Comparison of ENCODE assay signal across 15 cellular contexts in the genomic region with DNA sequence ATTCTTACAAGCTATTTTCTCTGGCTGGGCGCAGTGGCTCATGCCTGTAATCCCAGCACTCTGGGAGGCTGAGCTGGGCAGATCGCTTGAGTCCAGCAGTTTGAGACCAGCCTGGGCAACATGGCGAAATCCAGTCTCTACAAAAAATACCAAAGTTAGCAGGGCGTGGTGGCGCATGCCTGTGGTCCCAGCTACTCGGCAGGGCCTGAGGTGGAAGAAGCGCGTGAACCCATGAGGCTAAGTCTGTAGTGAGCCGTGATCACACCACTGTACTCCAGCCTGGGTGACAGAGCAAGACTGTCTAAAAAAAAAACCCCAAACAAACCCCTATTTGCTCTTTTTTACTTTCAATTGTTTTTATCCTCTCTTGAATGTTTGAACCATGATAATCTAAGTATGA. TPM values are rescaled to one million over a fixed set of nuclear protein-coding genes. Genes with fewer than 3 reads are reported as not detected.
DNase-seq lines count a peak whose midpoint lies in the region; ATAC-seq and TF ChIP-seq lines count a peak whose summit lies in the region.
"Had no signal": no experiment of that assay in that cellular context is flagged by ENCODE, and none has a peak within 500 bp of the region (broad histone marks: within the 10 kb centered on the region; RNA-seq: fewer than 3 reads in every experiment).

No MANE protein-coding gene starts in this region.

- no peaks in the 10 kb centered on the region for H3K79me2 ChIP-seq in trophoblast cell (ENCODE audit: control insufficient read depth, insufficient read depth, low read length, poor library complexity)

- H2BK12ac ChIP-seq in trophoblast cell (ENCODE audit: low read length): no peak overlapping the region

- H3K36me3 ChIP-seq in trophoblast cell (ENCODE audit: control insufficient read depth in 1 of 2, insufficient read depth in 2 of 2, low read length in 2 of 2): peaks cover 12 to 17% of the 10 kb centered on the region in 2 experiments

- no peak overlapping the region for H3K18ac ChIP-seq in trophoblast cell (ENCODE audit: low read length)

- H3K9ac ChIP-seq in trophoblast cell (ENCODE audit: low read length): no peak overlapping the region
- H3K9ac ChIP-seq: GM23248 had no signal

- H3K79me1 ChIP-seq in trophoblast cell (ENCODE audit: low read length): no peaks in the 10 kb centered on the region

- no peak for ATAC-seq in GM18867 (IDR thresholded peaks at IDR 0.05; ENCODE audit: unreplicated experiment)
- no peak for ATAC-seq in GM21367 (IDR thresholded peaks at IDR 0.05; ENCODE audit: unreplicated experiment)
- ATAC-seq in HG02623 (IDR thresholded peaks at IDR 0.05; ENCODE audit: unreplicated experiment): no peak
- ATAC-seq: GM12878 had no signal

- H3K27me3 ChIP-seq in trophoblast cell (ENCODE audit: insufficient read depth, low read length): no peaks in the 10 kb centered on the region

- no peak overlapping the region for H2AK5ac ChIP-seq in trophoblast cell (ENCODE audit: low read length)

- no peak overlapping the region for H3K4me3 ChIP-seq in trophoblast cell (ENCODE audit: low read depth, low read length)
- H3K4me3 ChIP-seq: A549, GM12878, GM23248 had no signal

- H4K8ac ChIP-seq in trophoblast cell (ENCODE audit: low read depth, low read length): no peak overlapping the region

- no peak overlapping the region for H4K91ac ChIP-seq in trophoblast cell (ENCODE audit: low read depth, low read length)

- H3K27ac ChIP-seq in RWPE1: peak overlapping the region; percentile 54
- peak overlapping the region; percentile 18 for H3K27ac ChIP-seq in epithelial cell of prostate
- no peak overlapping the region for H3K27ac ChIP-seq in trophoblast cell (ENCODE audit: low read depth, low read length)
- H3K27ac ChIP-seq: GM23248 had no signal

- no peak overlapping the region for H3K23ac ChIP-seq in trophoblast cell (ENCODE audit: low read length)

- TF ChIP-seq CTCF in RWPE1 (conservative IDR thresholded peaks at IDR 0.05; ENCODE audit: low read depth): no peak

- H3K4me1 ChIP-seq in trophoblast cell (ENCODE audit: control insufficient read depth in 1 of 2, insufficient read depth in 2 of 2, low read length in 2 of 2): peaks cover 2 to 3% of the 10 kb centered on the region in 2 experiments

- DNase-seq in EL: peak; percentile 11
- no peak for DNase-seq in RWPE1 (ENCODE audit: low spot score)
- DNase-seq in epithelial cell of prostate (ENCODE audit: low read depth, low spot score): no peak
- DNase-seq in trophoblast cell: peak; percentile 57 to 65
- DNase-seq: COR-L47, GM23248, HFFc6, NCI-H1436, NCI-H2081, NCI-H524 had no signal

- no peak overlapping the region for H3K4me2 ChIP-seq in trophoblast cell (ENCODE audit: low read length)
- H3K4me2 ChIP-seq: A549 had no signal

- H2BK5ac ChIP-seq in trophoblast cell (ENCODE audit: low read depth, low read length, poor library complexity): no peak overlapping the region

- CTCF ChIA-PET in RWPE1 (lab: Yijun Ruan, JAX): interaction anchor here (0.5 to 0.7 kb wide), 2 partner anchors 106 to 244 kb away, joined by 3 to 4 read pairs; no protein-coding TSS in a partner anchor

- no peak overlapping the region for H4K12ac ChIP-seq in trophoblast cell (ENCODE audit: low read depth, low read length)

- H3K14ac ChIP-seq in trophoblast cell (ENCODE audit: low read length): no peak overlapping the region

- H3K4ac ChIP-seq in trophoblast cell (ENCODE audit: low read depth, low read length): no peak overlapping the region

- POLR2A ChIA-PET in RWPE1 (lab: Yijun Ruan, JAX; ENCODE audit: low non-redundant PET): no interaction called here

- no CpG with 5 or more reads among the region's 9 CpGs for WGBS in trophoblast cell (ENCODE audit: extremely low coverage, insufficient coverage, insufficient read length)

- H2BK120ac ChIP-seq in trophoblast cell (ENCODE audit: insufficient read depth, low read length, poor library complexity): no peak overlapping the region

- no peak overlapping the region for H2AFZ ChIP-seq in trophoblast cell (ENCODE audit: insufficient read depth, low read length, poor library complexity)
- H2AFZ ChIP-seq: GM23248 had no signal

- H3K9me3 ChIP-seq in trophoblast cell (ENCODE audit: insufficient read depth, low read depth, low read length): no peaks in the 10 kb centered on the region
- H3K9me3 ChIP-seq: A549 had no signal

RNA-seq across cellular contexts. Expression of a gene that starts 37.0 kb away (rescaled TPM):
- 80.3 and 85.6 TPM in 2 replicates for polyA plus RNA-seq in trophoblast cell (2013)

Comparison
In these comparisons a context has a peak if more than half of its experiments do, and no peak if none do; other contexts are left out.
1. DNase-seq: peak in EL (single experiment) and trophoblast cell (2 of 2); none in RWPE1 (single experiment) and epithelial cell of prostate (single experiment).